Comparison of ENCODE assay signal across 8 cellular contexts in genomic region chr6:33298773-33299236, GRCh38. TPM values are rescaled to one million over a fixed set of nuclear protein-coding genes. Genes with fewer than 3 reads are reported as not detected.
DNase-seq lines count a peak whose midpoint lies in the region; TF ChIP-seq lines count a peak whose summit lies in the region.

RGL2 (minus strand) TSS chr6:33298942; CDS start chr6:33298610, 332 bp downstream.

- peak within 1 kb of the TSS; percentile 93 for H3K27ac ChIP-seq in subcutaneous abdominal adipose tissue (ENCODE audit: low read depth, low read length)

- peak; percentile 84 for DNase-seq in DMS53 (lab: John Stamatoyannopoulos, UW)
- DNase-seq in DMS53 treated with DMSO at 0.1 percent for 48 hours (lab: John Stamatoyannopoulos, UW; ENCODE audit: unreplicated experiment) = no peak
- no peak for DNase-seq in HFFc6
- DNase-seq in NCI-H2196 (lab: John Stamatoyannopoulos, UW; ENCODE audit: unreplicated experiment) = peak; percentile 71
- peak; percentile 75 for DNase-seq in activated CD4-positive, alpha-beta memory T cell treated with anti-CD3 and anti-CD28 coated beads, Interleukin-2, amount 10 ng/mL, durations not matched to agents 7 days and 5 days
- DNase-seq in epithelial cell of proximal tubule (ENCODE audit: low read depth) = no peak
- DNase-seq in middle frontal gyrus (ENCODE audit: extremely low spot score, low spot score) = peak; percentile 15

- peaks cover 17% of the 10 kb centered on the region for H3K27me3 Mint-ChIP-seq in HFFc6 (ENCODE audit: insufficient read depth)
- H3K27me3 Mint-ChIP-seq in activated CD4-positive, alpha-beta memory T cell treated with anti-CD3 and anti-CD28 coated beads, Interleukin-2, amount 10 ng/mL, durations not matched to agents 7 days and 5 days = no peaks in the 10 kb centered on the region

- H3K9me3 ChIP-seq in subcutaneous abdominal adipose tissue (ENCODE audit: control insufficient read depth in 5 of 5, low read length in 5 of 5) = no peaks in the 10 kb centered on the region

- peaks cover 13% of the 10 kb centered on the region; the same call in 1 of the 2 replicates for H3K36me3 Mint-ChIP-seq in HFFc6 (ENCODE audit: low read depth)
- peaks cover 46% of the 10 kb centered on the region for H3K36me3 Mint-ChIP-seq in activated CD4-positive, alpha-beta memory T cell treated with anti-CD3 and anti-CD28 coated beads, Interleukin-2, amount 10 ng/mL, durations not matched to agents 7 days and 5 days (ENCODE audit: low read depth)

- CTCF ChIA-PET in activated CD4-positive, alpha-beta memory T cell treated with anti-CD3 and anti-CD28 coated beads, Interleukin-2, amount 10 ng/mL, durations not matched to agents 7 days and 5 days (lab: Charles Lee) = interaction anchor here (0.7 to 3.3 kb wide), 16 partner anchors 9 to 309 kb away, joined by 3 to 29 read pairs (median 4); partner anchors contain the start of genes B3GALT4, PFDN6, RPS18 and TAPBP

- peaks cover 2 to 41% (median 26%) of the 10 kb centered on the region in 5 donors for H3K4me1 ChIP-seq in subcutaneous abdominal adipose tissue (ENCODE audit: control insufficient read depth in 5 of 5, insufficient read depth in 5 of 5, low read length in 5 of 5)

- no peaks in the 10 kb centered on the region for H3K27me3 ChIP-seq in subcutaneous abdominal adipose tissue (ENCODE audit: control insufficient read depth in 5 of 5, insufficient read depth in 4 of 5, low read length in 5 of 5)

- peak within 1 kb of the TSS; percentile 99 for H3K27ac Mint-ChIP-seq in HFFc6
- peak within 1 kb of the TSS; percentile 100 for H3K27ac Mint-ChIP-seq in activated CD4-positive, alpha-beta memory T cell treated with anti-CD3 and anti-CD28 coated beads, Interleukin-2, amount 10 ng/mL, durations not matched to agents 7 days and 5 days

- peak within 1 kb of the TSS; percentile 73 to 94 (median 90) for H3K9ac ChIP-seq in subcutaneous abdominal adipose tissue (ENCODE audit: low read length in 5 of 5)

- no peak for TF ChIP-seq CTCF in HFFc6 (IDR thresholded peaks at IDR 0.05)
- TF ChIP-seq CTCF in epithelial cell of proximal tubule (conservative IDR thresholded peaks at IDR 0.05; ENCODE audit: low read depth, low read length) = no peak

- H3K9me3 Mint-ChIP-seq in HFFc6 = peaks cover 4% of the 10 kb centered on the region
- no peaks in the 10 kb centered on the region for H3K9me3 Mint-ChIP-seq in activated CD4-positive, alpha-beta memory T cell treated with anti-CD3 and anti-CD28 coated beads, Interleukin-2, amount 10 ng/mL, durations not matched to agents 7 days and 5 days

- POLR2A ChIA-PET in activated CD4-positive, alpha-beta memory T cell treated with anti-CD3 and anti-CD28 coated beads, Interleukin-2, amount 10 ng/mL, durations not matched to agents 7 days and 5 days (lab: Charles Lee) = interaction anchor here (0.7 to 14.3 kb wide), 16 partner anchors 9 to 371 kb away, joined by 3 to 234 read pairs (median 4); partner anchors contain the start of genes B3GALT4, PFDN6, RPS18 and TAPBP

- peaks cover 31% of the 10 kb centered on the region for H3K4me1 Mint-ChIP-seq in HFFc6 (ENCODE audit: low read depth)
- H3K4me1 Mint-ChIP-seq in activated CD4-positive, alpha-beta memory T cell treated with anti-CD3 and anti-CD28 coated beads, Interleukin-2, amount 10 ng/mL, durations not matched to agents 7 days and 5 days = peaks cover 40% of the 10 kb centered on the region

- peaks cover 0 to 44% (median 33%) of the 10 kb centered on the region in 5 donors for H3K36me3 ChIP-seq in subcutaneous abdominal adipose tissue (ENCODE audit: control insufficient read depth in 5 of 5, insufficient read depth in 5 of 5, low read length in 5 of 5)

- H3K4me3 ChIP-seq in epithelial cell of proximal tubule (ENCODE audit: low read depth, low read length) = peak within 1 kb of the TSS; percentile 78
- peak within 1 kb of the TSS; percentile 74 to 98 (median 91) for H3K4me3 ChIP-seq in subcutaneous abdominal adipose tissue (ENCODE audit: low read depth in 1 of 5, low read length in 5 of 5)

- H3K4me3 Mint-ChIP-seq in HFFc6 = peak within 1 kb of the TSS; percentile 99
- peak within 1 kb of the TSS; percentile 95 for H3K4me3 Mint-ChIP-seq in activated CD4-positive, alpha-beta memory T cell treated with anti-CD3 and anti-CD28 coated beads, Interleukin-2, amount 10 ng/mL, durations not matched to agents 7 days and 5 days

RNA-seq across cellular contexts. Expression of gene RGL2, which starts in this region (rescaled TPM):
- 10 to 100 TPM; 26.7 to 31.6 (median 27.9) TPM for total RNA-seq in HFFc6 (2021; fragmentation: NEBNext Ultra II Directional; extraction: Animal tissue kit (Norgen Biotek cat#: 25700))
- total RNA-seq in activated CD4-positive, alpha-beta memory T cell treated with anti-CD3 and anti-CD28 coated beads, Interleukin-2, amount 10 ng/mL, durations not matched to agents 7 days and 5 days = 10 to 100 TPM; 44.3 to 45.1 TPM
- 34.0 and 46.8 TPM in 2 replicates for total RNA-seq in epithelial cell of proximal tubule

Comparison
In these comparisons a context has a peak if more than half of its experiments do, and no peak if none do; other contexts are left out.
1. DNase-seq: peak in DMS53 (single experiment), NCI-H2196 (single experiment), activated CD4-positive, alpha-beta memory T cell treated with anti-CD3 and anti-CD28 coated beads, Interleukin-2, amount 10 ng/mL, durations not matched to agents 7 days and 5 days (single experiment) and middle frontal gyrus (single experiment); none in DMS53 treated with DMSO at 0.1 percent for 48 hours (single experiment), HFFc6 (single experiment) and epithelial cell of proximal tubule (single experiment).